Comparison of ENCODE assay signal across 24 cellular contexts in genomic region chr2:39933166-39933565, GRCh38.
"Had no signal": no experiment of that assay in that cellular context is flagged by ENCODE, and none has a peak within 500 bp of the region (broad histone marks: within the 10 kb centered on the region; RNA-seq: fewer than 3 reads in every experiment).

No MANE protein-coding gene starts in this region.

- H3K4me2 ChIP-seq: neural progenitor cell, smooth muscle cell had no signal

- H3K4me1 Mint-ChIP-seq: naive thymus-derived CD8-positive, alpha-beta T cell; nephron progenitor cell; stimulated activated memory B cell treated with anti-CD40 and anti-IgM and Interleukin-4, amounts not matched to agents 10 μg/mL and 1 μg/mL and 100 μg/mL, for 72 hours had no signal

- H3K4me1 ChIP-seq: lower lobe of right lung, neural progenitor cell, right atrium auricular region, right lobe of liver, tibial nerve, vagina had no signal

- H3K27ac ChIP-seq: lower lobe of right lung, neural progenitor cell, ovary, right atrium auricular region, right lobe of liver, tibial nerve, vagina had no signal

- DNase-seq: islet precursor cell; lower lobe of right lung; mammary epithelial cell; mesenchymal stem cell; naive thymus-derived CD8-positive, alpha-beta T cell; nephron progenitor cell; ovary; right lobe of liver; stimulated activated CD4-positive, alpha-beta T cell treated with anti-CD3 and anti-CD28 coated beads, Interleukin-1b, Interleukin-23, amount 100 ng/mL, for 48 hours; stimulated activated CD4-positive, alpha-beta T cell treated with anti-CD3 and anti-CD28 coated beads, Interleukin-2, amount 100 ng/mL, for 48 hours; stimulated activated CD4-positive, alpha-beta T cell treated with anti-CD3 and anti-CD28 coated beads, Interleukin-4, amount 100 ng/mL, for 4 hours; stimulated activated CD8-positive, alpha-beta memory T cell treated with anti-CD3 and anti-CD28 coated beads, Interleukin-4, amount 100 ng/mL, for 48 hours; stimulated activated naive CD4-positive, alpha-beta T cell treated with Interleukin-2 at 50 U/mL for 16 hours; stimulated activated naive CD8-positive, alpha-beta T cell treated with anti-CD3 and anti-CD28 coated beads, Interleukin-15, amount 100 ng/mL, for 72 hours; substantia nigra had no signal

- H3K9ac ChIP-seq: neural progenitor cell had no signal

- H3K4me3 ChIP-seq: lower lobe of right lung, neural progenitor cell, ovary, right atrium auricular region, right lobe of liver, smooth muscle cell, tibial nerve, vagina had no signal

- H3K27me3 ChIP-seq: neural progenitor cell, ovary, right atrium auricular region, right lobe of liver, tibial nerve, vagina had no signal

- H2AFZ ChIP-seq: neural progenitor cell had no signal

- H3K9me3 Mint-ChIP-seq: naive thymus-derived CD8-positive, alpha-beta T cell; nephron progenitor cell; neural progenitor cell; stimulated activated memory B cell treated with anti-CD40 and anti-IgM and Interleukin-4, amounts not matched to agents 10 μg/mL and 1 μg/mL and 100 μg/mL, for 72 hours; stimulated activated naive CD8-positive, alpha-beta T cell treated with anti-CD3 and anti-CD28 coated beads, Interleukin-15, amount 100 ng/mL, for 72 hours had no signal

- H3K27me3 Mint-ChIP-seq: progenitor cell of endocrine pancreas, type B pancreatic cell had no signal

- H3K9me3 ChIP-seq: lower lobe of right lung, ovary, right atrium auricular region, right lobe of liver, tibial nerve, vagina had no signal

- H3K4me3 Mint-ChIP-seq: naive thymus-derived CD8-positive, alpha-beta T cell; nephron progenitor cell; neural progenitor cell; stimulated activated memory B cell treated with anti-CD40 and anti-IgM and Interleukin-4, amounts not matched to agents 10 μg/mL and 1 μg/mL and 100 μg/mL, for 72 hours; stimulated activated naive CD8-positive, alpha-beta T cell treated with anti-CD3 and anti-CD28 coated beads, Interleukin-15, amount 100 ng/mL, for 72 hours; type B pancreatic cell had no signal

- H3K36me3 ChIP-seq: lower lobe of right lung, neural progenitor cell, ovary, right atrium auricular region, right lobe of liver, tibial nerve, vagina had no signal

- ATAC-seq: left lobe of liver; lower lobe of right lung; naive thymus-derived CD8-positive, alpha-beta T cell; right lobe of liver; stimulated activated memory B cell treated with anti-CD40 and anti-IgM and Interleukin-4, amounts not matched to agents 10 μg/mL and 1 μg/mL and 100 μg/mL, for 72 hours; stimulated activated naive CD8-positive, alpha-beta T cell treated with anti-CD3 and anti-CD28 coated beads, Interleukin-15, amount 100 ng/mL, for 72 hours had no signal

- H3K36me3 Mint-ChIP-seq: naive thymus-derived CD8-positive, alpha-beta T cell; neural progenitor cell; stimulated activated memory B cell treated with anti-CD40 and anti-IgM and Interleukin-4, amounts not matched to agents 10 μg/mL and 1 μg/mL and 100 μg/mL, for 72 hours; type B pancreatic cell had no signal

- H3K27ac Mint-ChIP-seq: naive thymus-derived CD8-positive, alpha-beta T cell; nephron progenitor cell; neural progenitor cell; progenitor cell of endocrine pancreas; stimulated activated memory B cell treated with anti-CD40 and anti-IgM and Interleukin-4, amounts not matched to agents 10 μg/mL and 1 μg/mL and 100 μg/mL, for 72 hours; stimulated activated naive CD8-positive, alpha-beta T cell treated with anti-CD3 and anti-CD28 coated beads, Interleukin-15, amount 100 ng/mL, for 72 hours; type B pancreatic cell had no signal
